In the genomic region with DNA sequence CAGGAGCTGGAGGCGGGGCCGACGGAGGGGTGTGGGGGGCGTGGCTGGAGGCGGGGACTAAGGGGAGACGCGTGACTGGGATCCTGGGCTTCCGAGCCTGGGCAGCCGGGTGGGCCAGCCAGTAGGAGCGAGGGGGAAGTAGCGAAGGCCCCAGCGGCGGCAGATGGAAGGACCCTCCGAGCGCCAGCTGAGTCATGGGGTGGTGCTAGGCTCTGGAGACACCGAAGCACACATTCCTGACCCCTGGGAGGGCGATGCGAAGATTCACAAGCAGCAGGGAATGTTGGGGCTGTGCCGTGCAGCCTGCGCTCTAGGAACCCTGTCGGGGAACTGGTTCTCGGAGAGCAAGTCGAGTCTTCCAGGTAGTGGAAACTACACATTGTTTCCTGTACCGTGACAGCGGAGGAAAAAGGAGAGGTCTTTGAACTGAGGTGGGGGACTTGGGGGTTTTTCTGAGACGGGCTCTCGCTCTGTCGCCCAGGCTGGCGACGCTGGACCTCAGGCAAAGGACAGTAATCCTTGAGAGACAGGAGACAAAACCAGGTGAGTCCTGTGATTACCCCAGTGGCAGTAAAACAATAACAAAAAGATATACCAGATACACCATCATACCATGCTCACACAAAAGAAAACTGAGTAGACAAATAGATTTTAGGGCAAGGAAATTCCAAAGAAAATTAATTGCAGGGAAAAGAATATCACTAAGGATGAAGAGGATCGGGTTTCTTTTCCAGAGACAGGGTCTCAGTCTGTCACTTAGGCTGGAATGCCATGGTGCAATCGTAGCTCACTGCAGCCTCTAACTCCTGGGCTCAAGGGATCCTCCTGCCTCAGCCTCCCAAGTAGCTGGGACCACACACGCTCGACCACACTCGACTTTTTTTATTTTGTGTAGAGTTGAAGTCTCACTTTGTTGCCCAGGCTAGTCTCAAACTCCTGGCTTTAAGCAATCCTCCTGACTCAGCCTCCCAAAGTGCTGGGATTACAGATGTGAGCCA, we compare ENCODE assay signal across 1 cellular context.
TF ChIP-seq lines count a peak whose summit lies in the region.

No MANE protein-coding gene starts in this region.

TF ChIP-seq in H1, 55 proteins besides CTCF, POLR2A, EP300 and RAD21:
- TF ChIP-seq SP1 (IDR thresholded peaks at IDR 0.05; ENCODE audit: low read depth, low read length) (0 out of 2 replicates have a peak, but pooled peaks have one; percentile 27), SP4 (IDR thresholded peaks at IDR 0.05; ENCODE audit: low read length) (no peak), PHF8 (conservative IDR thresholded peaks at IDR 0.05; ENCODE audit: low read depth, low read length) (peak; percentile 21; the same call in 1 of the 2 replicates), CBX8 (IDR thresholded peaks at IDR 0.05; ENCODE audit: borderline replicate concordance, low read depth, low read length) (no peak), EZH2 (IDR thresholded peaks at IDR 0.05; ENCODE audit: low read depth, low read length, severe bottlenecking) (no peak), ASH2L (IDR thresholded peaks at IDR 0.05; ENCODE audit: low read length) (peak; percentile 82), SIRT6 (IDR thresholded peaks at IDR 0.05; ENCODE audit: low read length) (no peak), SP2 (IDR thresholded peaks at IDR 0.05; ENCODE audit: low read length) (no peak), TBP (IDR thresholded peaks at IDR 0.05; ENCODE audit: low read depth, low read length) (peak; percentile 59), JUND (IDR thresholded peaks at IDR 0.05; ENCODE audit: low read length) (peak; percentile 85), BACH1 (IDR thresholded peaks at IDR 0.05; ENCODE audit: low read length) (peak; percentile 81), CHD2 (IDR thresholded peaks at IDR 0.05; ENCODE audit: low read length) (no peak), MAFK (IDR thresholded peaks at IDR 0.05; ENCODE audit: low read depth, low read length) (peak; percentile 76; the same call in 1 of the 2 replicates), SIX5 (IDR thresholded peaks at IDR 0.05; ENCODE audit: low read depth, low read length) (no peak), SIN3A (conservative IDR thresholded peaks at IDR 0.05 in 1 of 2, IDR thresholded peaks at IDR 0.05 in 1 of 2; ENCODE audit: low read depth in 1 of 2, low read length in 2 of 2) (peak; percentile 6 to 76; a peak in 1 of 4 replicates), CEBPB (IDR thresholded peaks at IDR 0.05; ENCODE audit: low read depth, low read length) (peak; percentile 49), HDAC2 (IDR thresholded peaks at IDR 0.05; ENCODE audit: borderline replicate concordance in 1 of 2, low read depth in 2 of 2, low read length in 2 of 2) (no peak), RBBP5 (IDR thresholded peaks at IDR 0.05; ENCODE audit: borderline replicate concordance, low read depth, low read length) (peak; percentile 49; the same call in 1 of the 2 replicates), RFX5 (IDR thresholded peaks at IDR 0.05; ENCODE audit: borderline replicate concordance, low read depth, low read length) (0 out of 2 replicates have a peak, but pooled peaks have one; percentile 24), BCL11A (IDR thresholded peaks at IDR 0.05; ENCODE audit: low read depth in 2 of 2, low read length in 2 of 2) (no peak), KDM1A (IDR thresholded peaks at IDR 0.05; ENCODE audit: borderline replicate concordance, low read length) (peak; percentile 67; the same call in 1 of the 2 replicates), HDAC6 (IDR thresholded peaks at IDR 0.05; ENCODE audit: low read depth, low read length) (no peak), JUN (IDR thresholded peaks at IDR 0.05; ENCODE audit: low read depth, low read length) (no peak), TCF12 (IDR thresholded peaks at IDR 0.05; ENCODE audit: low read depth, low read length) (no peak), RXRA (IDR thresholded peaks at IDR 0.05; ENCODE audit: insufficient read depth, low read depth, low read length) (0 out of 2 replicates have a peak, but pooled peaks have one; percentile 32), ZNF274 (IDR thresholded peaks at IDR 0.05; ENCODE audit: borderline replicate concordance, extremely low read depth, low read length) (no peak), TAF1 (IDR thresholded peaks at IDR 0.05; ENCODE audit: low read depth, low read length) (peak; percentile 53), POLR2AphosphoS5 (IDR thresholded peaks at IDR 0.05; ENCODE audit: low read depth, low read length) (peak; percentile 80; the same call in 1 of the 2 replicates), CREB1 (IDR thresholded peaks at IDR 0.05) (peak; percentile 44; the same call in 1 of the 2 replicates), SUZ12 (IDR thresholded peaks at IDR 0.05; ENCODE audit: low read length) (no peak), CTBP2 (IDR thresholded peaks at IDR 0.05; ENCODE audit: borderline replicate concordance, insufficient read depth, insufficient read length, low read length) (no peak), GABPA (IDR thresholded peaks at IDR 0.05; ENCODE audit: borderline replicate concordance, insufficient read depth, low read length) (no peak), TEAD4 (IDR thresholded peaks at IDR 0.05; ENCODE audit: low read depth, low read length) (peak; percentile 96)
- TF ChIP-seq, protein P1, sequence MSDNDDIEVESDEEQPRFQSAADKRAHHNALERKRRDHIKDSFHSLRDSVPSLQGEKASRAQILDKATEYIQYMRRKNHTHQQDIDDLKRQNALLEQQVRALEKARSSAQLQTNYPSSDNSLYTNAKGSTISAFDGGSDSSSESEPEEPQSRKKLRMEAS (IDR thresholded peaks at IDR 0.05) = no peak; the same call in none of the 2 replicates
- TF ChIP-seq, protein P2, sequence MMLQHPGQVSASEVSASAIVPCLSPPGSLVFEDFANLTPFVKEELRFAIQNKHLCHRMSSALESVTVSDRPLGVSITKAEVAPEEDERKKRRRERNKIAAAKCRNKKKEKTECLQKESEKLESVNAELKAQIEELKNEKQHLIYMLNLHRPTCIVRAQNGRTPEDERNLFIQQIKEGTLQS (IDR thresholded peaks at IDR 0.05; ENCODE audit: insufficient read depth, low read depth, low read length) = no peak
- TF ChIP-seq, protein P3, sequence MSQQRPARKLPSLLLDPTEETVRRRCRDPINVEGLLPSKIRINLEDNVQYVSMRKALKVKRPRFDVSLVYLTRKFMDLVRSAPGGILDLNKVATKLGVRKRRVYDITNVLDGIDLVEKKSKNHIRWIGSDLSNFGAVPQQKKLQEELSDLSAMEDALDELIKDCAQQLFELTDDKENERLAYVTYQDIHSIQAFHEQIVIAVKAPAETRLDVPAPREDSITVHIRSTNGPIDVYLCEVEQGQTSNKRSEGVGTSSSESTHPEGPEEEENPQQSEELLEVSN (IDR thresholded peaks at IDR 0.05) = 0 out of 2 replicates have a peak, but pooled peaks have one; percentile 28
